In genomic region chr1:101300916-101301315, GRCh38 we compare ENCODE assay signal across 16 cellular contexts.
"Had no signal": no experiment of that assay in that cellular context is flagged by ENCODE, and none has a peak within 500 bp of the region (broad histone marks: within the 10 kb centered on the region; RNA-seq: fewer than 3 reads in every experiment).

No MANE protein-coding gene starts in this region.

- DNase-seq: erythroblast; heart left ventricle; hippocampal formation; kidney glomerular epithelial cell; lower lobe of right lung; mesenchymal stem cell; midbrain; right cardiac atrium; small intestine; stimulated activated CD4-positive, alpha-beta T cell treated with anti-CD3 and anti-CD28 coated beads, Interleukin-12 subunit alpha, Interleukin-12 subunit beta, amount 100 ng/mL, for 4 hours; stimulated activated naive CD4-positive, alpha-beta T cell treated with Interleukin-2 at 50 U/mL for 16 hours; trophoblast cell had no signal

- H3K27me3 Mint-ChIP-seq: natural killer cell treated with Interleukin-12 subunit alpha and Interleukin-12 subunit beta and Interleukin-15 and Interleukin-18, amount 100 ng/mL, for 72 hours had no signal

- H3K9me3 Mint-ChIP-seq: natural killer cell treated with Interleukin-12 subunit alpha and Interleukin-12 subunit beta and Interleukin-15 and Interleukin-18, amount 100 ng/mL, for 72 hours had no signal

- H3K4me3 Mint-ChIP-seq: natural killer cell treated with Interleukin-12 subunit alpha and Interleukin-12 subunit beta and Interleukin-15 and Interleukin-18, amount 100 ng/mL, for 72 hours had no signal

- H3K36me3 Mint-ChIP-seq: natural killer cell treated with Interleukin-12 subunit alpha and Interleukin-12 subunit beta and Interleukin-15 and Interleukin-18, amount 100 ng/mL, for 72 hours had no signal

- ATAC-seq: heart left ventricle; left lobe of liver; lower lobe of right lung; natural killer cell treated with Interleukin-12 subunit alpha and Interleukin-12 subunit beta and Interleukin-15 and Interleukin-18, amount 100 ng/mL, for 72 hours; right cardiac atrium had no signal

- H3K27ac ChIP-seq: lower lobe of right lung had no signal

- FAIRE-seq: frontal cortex, small intestine, urothelium cell line had no signal

- H3K9me3 ChIP-seq: heart left ventricle, lower lobe of right lung had no signal

- H3K36me3 ChIP-seq: heart left ventricle, lower lobe of right lung had no signal

- H3K4me3 ChIP-seq: heart left ventricle, lower lobe of right lung had no signal
